8 cellular contexts compared by ENCODE assay signal in genomic region chr9:35258665-35259474, GRCh38.
DNase-seq lines count a peak whose midpoint lies in the region; ATAC-seq, FAIRE-seq and TF ChIP-seq lines count a peak whose summit lies in the region.

No MANE protein-coding gene starts in this region.

- H3K36me3 Mint-ChIP-seq in CD8-positive, alpha-beta T cell = no peaks in the 10 kb centered on the region

- no peaks in the 10 kb centered on the region for H3K27me3 ChIP-seq in CD8-positive, alpha-beta T cell (ENCODE audit: insufficient read depth, low read length)
- no peaks in the 10 kb centered on the region for H3K27me3 ChIP-seq in uterus

- H3K36me3 ChIP-seq in CD8-positive, alpha-beta T cell (ENCODE audit: insufficient read depth, low read length) = no peaks in the 10 kb centered on the region
- no peaks in the 10 kb centered on the region for H3K36me3 ChIP-seq in OCI-LY7 (ENCODE audit: insufficient read depth, low read length)
- no peaks in the 10 kb centered on the region for H3K36me3 ChIP-seq in uterus

- POLR2A ChIA-PET in CD8-positive, alpha-beta T cell (lab: Charles Lee) = interaction anchor here (1.9 kb wide), 1 partner anchor 142 kb away, joined by 5 read pairs; no protein-coding TSS in a partner anchor
- POLR2A ChIA-PET in OCI-LY7 (lab: Charles Lee) = no interaction called here

- ATAC-seq in CD8-positive, alpha-beta T cell = no peak
- ATAC-seq in GM18502 (IDR thresholded peaks at IDR 0.05; ENCODE audit: poor library complexity, unreplicated experiment) = no peak

- no peak overlapping the region for H2AFZ ChIP-seq in OCI-LY7 (ENCODE audit: low read length)

- no peak for TF ChIP-seq POLR2A in uterus (IDR thresholded peaks at IDR 0.05)

- peak; percentile 57 for TF ChIP-seq CTCF in CD8-positive, alpha-beta T cell (IDR thresholded peaks at IDR 0.05)
- TF ChIP-seq CTCF in OCI-LY7 (conservative IDR thresholded peaks at IDR 0.05; ENCODE audit: low read length) = peak; percentile 87
- peak; percentile 42 to 74 (median 68) for TF ChIP-seq CTCF in uterus (IDR thresholded peaks at IDR 0.05)

- peaks cover 8% of the 10 kb centered on the region for H3K27me3 Mint-ChIP-seq in CD8-positive, alpha-beta T cell (ENCODE audit: low read depth)

- H3K9me2 ChIP-seq in OCI-LY7 (ENCODE audit: insufficient read depth, low read length) = no peaks in the 10 kb centered on the region

- no peaks in the 10 kb centered on the region for H3K9me3 Mint-ChIP-seq in CD8-positive, alpha-beta T cell

- no peaks in the 10 kb centered on the region for H3K4me1 ChIP-seq in CD8-positive, alpha-beta T cell (ENCODE audit: insufficient read depth, low read length)
- H3K4me1 ChIP-seq in OCI-LY7 (ENCODE audit: insufficient read depth, low read length, poor library complexity, severe bottlenecking) (no peaks in the 10 kb centered on the region), uterus (no peaks in the 10 kb centered on the region)

- intact Hi-C loops in CD8-positive, alpha-beta T cell (cut with DNase I, micrococcal nuclease) = loop anchor here (1.0 to 2.0 kb wide), 4 partner anchors 142 to 360 kb away; no protein-coding TSS in a partner anchor
- intact Hi-C loops in OCI-LY7 (cut with micrococcal nuclease; ENCODE audit: unreplicated experiment) = loop anchor here (1.0 to 2.0 kb wide), 2 partner anchors 143 to 360 kb away; no protein-coding TSS in a partner anchor
- intact Hi-C loops in uterus (cut with DNase I; ENCODE audit: low total_unique reads) = loop anchor here (5.0 to 10.0 kb wide), 2 partner anchors 142 to 216 kb away; partner anchors contain the start of gene ATOSB

- no peak overlapping the region for H3K4me3 ChIP-seq in CD8-positive, alpha-beta T cell (ENCODE audit: low read depth, low read length)
- H3K4me3 ChIP-seq in OCI-LY7 (ENCODE audit: low read depth, low read length, poor library complexity, severe bottlenecking) = no peak overlapping the region
- H3K4me3 ChIP-seq in uterus = no peak overlapping the region

- H3K4me3 Mint-ChIP-seq in CD8-positive, alpha-beta T cell = no peak overlapping the region

- DNase-seq in CD8-positive, alpha-beta T cell = peak in 6 of 7 experiments; percentile 7 to 54 (median 41)
- peak; percentile 56 for DNase-seq in HT1080 (ENCODE audit: low read depth)
- DNase-seq in OCI-LY7 (ENCODE audit: low spot score) = peak; percentile 63
- peak; percentile 72 for DNase-seq in activated effector memory CD4-positive, alpha-beta T cell treated with anti-CD3 and anti-CD28 coated beads, Interleukin-2, amount 50 U/mL, for 16 hours
- DNase-seq in frontal cortex (ENCODE audit: low spot score in 2 of 2) = peak; percentile 10 to 42
- peak in 48 of 56 donors; percentile 1 to 88 (median 46) for DNase-seq in nucleus accumbens (lab: John Stamatoyannopoulos, UW)
- peak; percentile 70 to 74 for DNase-seq in uterus

- CTCF ChIA-PET in CD8-positive, alpha-beta T cell (lab: Charles Lee) = interaction anchor here (0.6 to 2.8 kb wide), 10 partner anchors 12 to 360 kb away, joined by 3 to 37 read pairs (median 3); partner anchors contain the start of gene ATOSB
- CTCF ChIA-PET in OCI-LY7 (lab: Charles Lee; ENCODE audit: unreplicated experiment) = interaction anchor here (0.5 kb wide), 1 partner anchor 389 kb away, joined by 3 read pairs; no protein-coding TSS in a partner anchor

- H3K27ac ChIP-seq in CD8-positive, alpha-beta T cell (ENCODE audit: low read depth, low read length) = no peak overlapping the region
- no peak overlapping the region for H3K27ac ChIP-seq in OCI-LY7 (ENCODE audit: low read depth, low read length, poor library complexity, severe bottlenecking)
- H3K27ac ChIP-seq in uterus = no peak overlapping the region

- H3K27ac Mint-ChIP-seq in CD8-positive, alpha-beta T cell = no peak overlapping the region

- peak; percentile 82 for FAIRE-seq in frontal cortex (lab: Jason Lieb, UNC)

- no peaks in the 10 kb centered on the region for H3K79me2 ChIP-seq in OCI-LY7 (ENCODE audit: insufficient read depth, low read depth, low read length)

- H3K4me1 Mint-ChIP-seq in CD8-positive, alpha-beta T cell (ENCODE audit: low read depth) = no peaks in the 10 kb centered on the region

- H3K4me2 ChIP-seq in OCI-LY7 (ENCODE audit: low read length) = no peak overlapping the region

- H3K9me3 ChIP-seq in CD8-positive, alpha-beta T cell (ENCODE audit: low read length) = no peaks in the 10 kb centered on the region
- H3K9me3 ChIP-seq in OCI-LY7 (ENCODE audit: low read length) (no peaks in the 10 kb centered on the region), uterus (no peaks in the 10 kb centered on the region)

- no peaks in the 10 kb centered on the region for H4K20me1 ChIP-seq in OCI-LY7 (ENCODE audit: insufficient read depth, low read length)

- no TSS peak for BruUV-seq in OCI-LY7 (replicated peaks; lab: Mats Ljungman, UMichigan)
